Comparison of ENCODE assay signal across 20 cellular contexts in genomic region chr17:36978810-36979584, GRCh38. TPM values are rescaled to one million over a fixed set of nuclear protein-coding genes. Genes with fewer than 3 reads are reported as not detected.
DNase-seq lines count a peak whose midpoint lies in the region; TF ChIP-seq lines count a peak whose summit lies in the region.
"Had no signal": no experiment of that assay in that cellular context is flagged by ENCODE, and none has a peak within 500 bp of the region (broad histone marks: within the 10 kb centered on the region; RNA-seq: fewer than 3 reads in every experiment).

No MANE protein-coding gene starts in this region.

- peaks cover 0 to 2% (median 0%) of the 10 kb centered on the region in 3 donors for H3K27me3 Mint-ChIP-seq in CD14-positive monocyte (ENCODE audit: low read depth in 3 of 3)
- H3K27me3 Mint-ChIP-seq: activated CD4-positive, alpha-beta T cell treated with anti-CD3 and anti-CD28 coated beads, Interleukin-2, amount 10 ng/mL, durations not matched to agents 24 days and 14 days; activated naive CD8-positive, alpha-beta T cell treated with anti-CD3 and anti-CD28 coated beads, Interleukin-2, amount 50 U/mL, for 24 hours; naive thymus-derived CD8-positive, alpha-beta T cell had no signal

- H3K4me1 Mint-ChIP-seq in CD14-positive monocyte = peaks cover 11% of the 10 kb centered on the region

- no peak overlapping the region for H3K4me3 Mint-ChIP-seq in CD14-positive monocyte
- H3K4me3 Mint-ChIP-seq: activated CD4-positive, alpha-beta T cell treated with anti-CD3 and anti-CD28 coated beads, Interleukin-2, amount 10 ng/mL, durations not matched to agents 24 days and 14 days; activated naive CD8-positive, alpha-beta T cell treated with anti-CD3 and anti-CD28 coated beads, Interleukin-2, amount 50 U/mL, for 24 hours; activated T-cell treated with anti-CD3 and anti-CD28 coated beads, Interleukin-2, amount 50 U/mL, for 4 hours; naive thymus-derived CD8-positive, alpha-beta T cell had no signal

- intact Hi-C loops in CD14-positive monocyte (cut with micrococcal nuclease) = no loop called here

- peaks cover 38 to 53% of the 10 kb centered on the region in 2 donors for H3K36me3 Mint-ChIP-seq in CD14-positive monocyte

- peaks cover 0 to 4% (median 0%) of the 10 kb centered on the region in 7 donors for H3K9me3 Mint-ChIP-seq in CD14-positive monocyte
- H3K9me3 Mint-ChIP-seq: activated CD4-positive, alpha-beta T cell treated with anti-CD3 and anti-CD28 coated beads, Interleukin-2, amount 10 ng/mL, durations not matched to agents 24 days and 14 days; activated naive CD8-positive, alpha-beta T cell treated with anti-CD3 and anti-CD28 coated beads, Interleukin-2, amount 50 U/mL, for 24 hours; activated T-cell treated with anti-CD3 and anti-CD28 coated beads, Interleukin-2, amount 50 U/mL, for 4 hours; naive thymus-derived CD8-positive, alpha-beta T cell had no signal

- no peak overlapping the region for H3K4me3 ChIP-seq in epithelial cell of esophagus (ENCODE audit: low read length)
- H3K4me3 ChIP-seq: transverse colon had no signal

- TF ChIP-seq CTCF in epithelial cell of esophagus (IDR thresholded peaks at IDR 0.05; ENCODE audit: insufficient read depth, low read depth, low read length, missing control alignments) = no peak
- TF ChIP-seq CTCF in CD14-positive monocyte (IDR thresholded peaks at IDR 0.05) = no peak

- H3K27ac Mint-ChIP-seq in CD14-positive monocyte = no peak overlapping the region
- H3K27ac Mint-ChIP-seq: activated CD4-positive, alpha-beta T cell treated with anti-CD3 and anti-CD28 coated beads, Interleukin-2, amount 10 ng/mL, durations not matched to agents 24 days and 14 days; activated naive CD8-positive, alpha-beta T cell treated with anti-CD3 and anti-CD28 coated beads, Interleukin-2, amount 50 U/mL, for 24 hours had no signal

- peak; percentile 47 for DNase-seq in HCEC 1CT
- DNase-seq in RPMI7951 (ENCODE audit: low read depth) = peak; percentile 11
- DNase-seq in epithelial cell of esophagus (ENCODE audit: low read depth) = peak; percentile 70
- DNase-seq in renal cortical epithelial cell (ENCODE audit: low read depth) = peak; percentile 30
- DNase-seq in SK-N-DZ (ENCODE audit: low spot score) = no peak
- DNase-seq in SW 1271 (lab: John Stamatoyannopoulos, UW) = no peak
- no peak for DNase-seq in CD14-positive monocyte (ENCODE audit: low spot score)
- DNase-seq: activated CD4-positive, alpha-beta T cell treated with anti-CD3 and anti-CD28 coated beads, Interleukin-2, amount 10 ng/mL, durations not matched to agents 24 days and 14 days; activated naive CD8-positive, alpha-beta T cell treated with anti-CD3 and anti-CD28 coated beads, Interleukin-2, amount 50 U/mL, for 24 hours; activated T-cell treated with anti-CD3 and anti-CD28 coated beads, Interleukin-2, amount 50 U/mL, for 4 hours; COR-L47; naive thymus-derived CD8-positive, alpha-beta T cell; NCI-H1105; NCI-H226; stimulated activated CD4-positive, alpha-beta T cell treated with anti-CD3 and anti-CD28 coated beads, Interleukin-4, amount 100 ng/mL, for 1 hour; T-helper 1 cell; transverse colon had no signal

RNA-seq across cellular contexts. Expression of gene AATF, which starts 30.2 kb away (rescaled TPM):
- 27.0 and 39.6 TPM in 2 replicates for total RNA-seq in RPMI7951 (2014; rRNA removed; shearing (Covaris generic))
- total RNA-seq in renal cortical epithelial cell = 36.6 and 43.8 TPM in 2 replicates
- polyA plus RNA-seq in SK-N-DZ (2014; cell fraction: cytosol; rRNA removed) = 30.3 and 49.6 TPM in 2 replicates
- polyA plus RNA-seq in SK-N-DZ (2014; cell fraction: nucleus; rRNA removed) = 15.5 and 27.1 TPM in 2 replicates
- polyA plus RNA-seq in CD14-positive monocyte = 10 to 100 TPM; 41.1 to 57.9 TPM

RNA-seq across cellular contexts. Expression of gene LHX1, which starts 41.7 kb away (rescaled TPM):
- 0.96 and 1.6 TPM in 2 replicates for total RNA-seq in RPMI7951 (2014; rRNA removed; shearing (Covaris generic))
- total RNA-seq in renal cortical epithelial cell = 1.7 and 14.5 TPM in 2 replicates
- polyA plus RNA-seq in SK-N-DZ (2014; cell fraction: cytosol; rRNA removed) = 0.21 TPM in 1 of 2 replicates, not detected in the other
- polyA plus RNA-seq in SK-N-DZ (2014; cell fraction: nucleus; rRNA removed) = not detected in 2 replicates
- polyA plus RNA-seq in CD14-positive monocyte = not detected
- total RNA-seq: activated T-cell treated with anti-CD3 and anti-CD28 coated beads, Interleukin-2, amount 50 U/mL, for 4 hours; esophagus mucosa; lower leg skin; naive thymus-derived CD8-positive, alpha-beta T cell; sciatic nerve; transverse colon had no signal
- polyA plus RNA-seq: naive thymus-derived CD8-positive, alpha-beta T cell had no signal

Comparison
In these comparisons a context has a peak if more than half of its experiments do, and no peak if none do; other contexts are left out.
1. DNase-seq: peak in HCEC 1CT (single experiment), RPMI7951 (single experiment), epithelial cell of esophagus (single experiment) and renal cortical epithelial cell (single experiment); none in SK-N-DZ (single experiment), SW 1271 (0 of 2) and CD14-positive monocyte (single experiment).